20 cellular contexts compared by ENCODE assay signal in genomic region chr15:38300395-38300794, GRCh38. TPM values are rescaled to one million over a fixed set of nuclear protein-coding genes. Genes with fewer than 3 reads are reported as not detected.
DNase-seq lines count a peak whose midpoint lies in the region; ATAC-seq and TF ChIP-seq lines count a peak whose summit lies in the region.
"Had no signal": no experiment of that assay in that cellular context is flagged by ENCODE, and none has a peak within 500 bp of the region (broad histone marks: within the 10 kb centered on the region; RNA-seq: fewer than 3 reads in every experiment).

No MANE protein-coding gene starts in this region.

- 59 to 69% methylated on average over 2 of the region's 2 CpGs for WGBS in GM23248 (ENCODE audit: low coverage in 1 of 2, low lambda C conversion rate in 2 of 2, missing lambda C conversion rate in 2 of 2), 2 experiments
- WGBS in smooth muscle cell (ENCODE audit: low lambda C conversion rate), result 49% methylated on average over 2 of the region's 2 CpGs

- H2AFZ ChIP-seq in GM23248, result no peak overlapping the region
- H2AFZ ChIP-seq in smooth muscle cell (ENCODE audit: low read depth), result no peak overlapping the region

- H3K27ac ChIP-seq in GM23248 (peak overlapping the region; percentile 40), smooth muscle cell (ENCODE audit: low read depth) (peak overlapping the region; percentile 59)
- H3K27ac ChIP-seq: C4-2B, thyroid gland had no signal

- H3K9ac ChIP-seq in GM23248, result no peak overlapping the region
- H3K9ac ChIP-seq in smooth muscle cell (ENCODE audit: low read depth), result no peak overlapping the region

- H3K27me3 ChIP-seq in GM23248 (replicated peaks; ENCODE audit: insufficient read depth) (no peaks in the 10 kb centered on the region), smooth muscle cell (ENCODE audit: low read depth) (no peaks in the 10 kb centered on the region)
- H3K27me3 ChIP-seq: thyroid gland had no signal

- H3K79me2 ChIP-seq in GM23248 (ENCODE audit: insufficient read depth) (peaks cover 100% of the 10 kb centered on the region), smooth muscle cell (ENCODE audit: low read depth) (peaks cover 93% of the 10 kb centered on the region)

- in situ Hi-C loops in GM23248 (cut with MboI), result no loop called here

- peaks cover 43% of the 10 kb centered on the region for H3K4me1 ChIP-seq in GM23248 (ENCODE audit: insufficient read depth)
- no peaks in the 10 kb centered on the region for H3K4me1 ChIP-seq in smooth muscle cell (ENCODE audit: low read depth)

- ATAC-seq in GM18907 (IDR thresholded peaks at IDR 0.05; ENCODE audit: unreplicated experiment) (no peak), GM18867 (IDR thresholded peaks at IDR 0.05; ENCODE audit: unreplicated experiment) (no peak)
- ATAC-seq: left cardiac atrium, mucosa of descending colon, sciatic nerve had no signal

- TF ChIP-seq CTCF in cardiac fibroblast (IDR thresholded peaks at IDR 0.05; ENCODE audit: low read depth, low read length) (no peak), smooth muscle cell (IDR thresholded peaks at IDR 0.05; ENCODE audit: borderline replicate concordance, insufficient read depth, poor library complexity, severe bottlenecking) (no peak)

- DNase-seq in GM23248 (peak; percentile 37), NOMO-1 treated with dmso at 0.1 percent for 144 hours (lab: John Stamatoyannopoulos, UW; ENCODE audit: unreplicated experiment) (peak; percentile 34), cardiac fibroblast (ENCODE audit: low read depth in 2 of 2) (peak; percentile 48 to 75), smooth muscle cell (lab: John Stamatoyannopoulos, UW; ENCODE audit: unreplicated experiment) (no peak)
- no peak for DNase-seq in activated effector memory CD4-positive, alpha-beta T cell treated with anti-CD3 and anti-CD28 coated beads, Interleukin-2, amount 50 U/mL, for 16 hours
- DNase-seq: activated CD4-positive, alpha-beta T cell treated with anti-CD3 and anti-CD28 coated beads for 1 hour; activated CD8-positive, alpha-beta memory T cell treated with anti-CD3 and anti-CD28 coated beads, Interleukin-2, amount 50 U/mL, for 4 hours; activated naive CD4-positive, alpha-beta T cell treated with Interleukin-2 at 50 U/mL for 16 hours; effector CD4-positive, alpha-beta T cell; left cardiac atrium; mucosa of descending colon; NCI-H1092 treated with DMSO at 0.1 percent for 48 hours; occipital lobe; Right ventricle myocardium superior; stimulated activated CD4-positive, alpha-beta T cell treated with anti-CD3 and anti-CD28 coated beads, Interleukin-4, amount 100 ng/mL, for 4 hours; thyroid gland had no signal

- no peaks in the 10 kb centered on the region for H3K9me3 ChIP-seq in GM23248 (ENCODE audit: low read depth)
- H3K9me3 ChIP-seq in smooth muscle cell (replicated peaks; ENCODE audit: low read depth), result no peaks in the 10 kb centered on the region
- H3K9me3 ChIP-seq: mucosa of descending colon, thyroid gland had no signal

- H3F3A ChIP-seq in GM23248 (ENCODE audit: insufficient read depth), result peaks cover 19% of the 10 kb centered on the region; the same call in 1 of the 2 replicates
- H3F3A ChIP-seq in smooth muscle cell (ENCODE audit: low read depth), result no peaks in the 10 kb centered on the region

- H3K36me3 ChIP-seq in GM23248 (ENCODE audit: low read depth), result peaks cover 7% of the 10 kb centered on the region; the same call in 1 of the 2 replicates
- H3K36me3 ChIP-seq in smooth muscle cell (ENCODE audit: low read depth), result peaks cover 5% of the 10 kb centered on the region
- H3K36me3 ChIP-seq: thyroid gland had no signal

- H3K4me3 ChIP-seq in GM23248 (peak overlapping the region; percentile 5; the same call in 1 of the 2 replicates), cardiac fibroblast (replicated peaks in 1 of 2; ENCODE audit: low read depth in 2 of 2, low read length in 2 of 2) (peak overlapping the region in 1 of 2 donors; percentile 15), smooth muscle cell (no peak overlapping the region)
- H3K4me3 ChIP-seq: mucosa of descending colon, thyroid gland had no signal

- H4K20me1 ChIP-seq in GM23248 (ENCODE audit: insufficient read depth) (peaks cover 11% of the 10 kb centered on the region; the same call in 1 of the 2 replicates), smooth muscle cell (ENCODE audit: low read depth) (peaks cover 99% of the 10 kb centered on the region)

- peak overlapping the region; percentile 20 for H3K4me2 ChIP-seq in GM23248 (ENCODE audit: unreplicated experiment)
- H3K4me2 ChIP-seq in smooth muscle cell, result peak overlapping the region; percentile 59

- no peaks in the 10 kb centered on the region for H3K9me2 ChIP-seq in GM23248 (ENCODE audit: insufficient read depth)

RNA-seq across cellular contexts. Expression of gene SPRED1, which starts 47.8 kb away (rescaled TPM):
- 33.5 and 34.0 TPM in 2 replicates for total RNA-seq in GM23248 (2014; rRNA removed; shearing (Covaris generic))
- polyA plus RNA-seq in GM23248 (2016; fragmentation: Nextera tagmentation; extraction: Ambion mirVana) (10.2 and 11.6 TPM in 2 replicates), smooth muscle cell (15.6 and 22.2 TPM in 2 replicates)
- 53.0 and 56.5 TPM in 2 replicates for total RNA-seq in smooth muscle cell

Comparison
In these comparisons a context has a peak if more than half of its experiments do, and no peak if none do; other contexts are left out.
1. DNase-seq: peak in GM23248 (single experiment), NOMO-1 treated with dmso at 0.1 percent for 144 hours (single experiment) and cardiac fibroblast (2 of 2); none in smooth muscle cell (single experiment) and activated effector memory CD4-positive, alpha-beta T cell treated with anti-CD3 and anti-CD28 coated beads, Interleukin-2, amount 50 U/mL, for 16 hours (single experiment).